In genomic region chr5:84825616-84826015, GRCh38 we compare ENCODE assay signal across 18 cellular contexts.
DNase-seq lines count a peak whose midpoint lies in the region; TF ChIP-seq lines count a peak whose summit lies in the region.
"Had no signal": no experiment of that assay in that cellular context is flagged by ENCODE, and none has a peak within 500 bp of the region (broad histone marks: within the 10 kb centered on the region; RNA-seq: fewer than 3 reads in every experiment).

No MANE protein-coding gene starts in this region.

- DNase-seq in A172 (ENCODE audit: low spot score): peak; percentile 4
- DNase-seq in M059J (ENCODE audit: low read depth): peak; percentile 35
- peak; percentile 50 for DNase-seq in amniotic epithelial cell (ENCODE audit: low read depth)
- DNase-seq in choroid plexus epithelial cell (ENCODE audit: low read depth): peak; percentile 22
- no peak for DNase-seq in HK-2 (ENCODE audit: unreplicated experiment)
- no peak for DNase-seq in H4 (ENCODE audit: low spot score)
- DNase-seq in stimulated activated CD4-positive, alpha-beta T cell treated with anti-CD3 and anti-CD28 coated beads, Interleukin-2, amount 100 ng/mL, for 48 hours: no peak
- DNase-seq in iPS-NIHi7 (ENCODE audit: extremely low spot score): no peak
- DNase-seq: 8988T; CD8-positive, alpha-beta memory T cell; DMS79; GF-D8; Kasumi-1; NCI-H187; NCI-H748 treated with DMSO at 0.1 percent for 48 hours had no signal

- no peak overlapping the region for H3K4me3 ChIP-seq in choroid plexus epithelial cell (ENCODE audit: low read depth, low read length)
- H3K4me3 ChIP-seq: BLaER1 treated with 17β-estradiol and CSF1 and Interleukin-3, amounts not matched to agents 10 nM and 100 nM; GM23338; SJSA1 had no signal

- TF ChIP-seq CTCF in choroid plexus epithelial cell (conservative IDR thresholded peaks at IDR 0.05; ENCODE audit: low read depth, low read length): no peak

Comparison
In these comparisons a context has a peak if more than half of its experiments do, and no peak if none do; other contexts are left out.
1. DNase-seq: peak in A172 (single experiment), M059J (single experiment), amniotic epithelial cell (single experiment) and choroid plexus epithelial cell (single experiment); none in HK-2 (single experiment), H4 (single experiment), stimulated activated CD4-positive, alpha-beta T cell treated with anti-CD3 and anti-CD28 coated beads, Interleukin-2, amount 100 ng/mL, for 48 hours (0 of 2) and iPS-NIHi7 (single experiment).